7 cellular contexts compared by ENCODE assay signal in genomic region chr1:42379794-42380616, GRCh38. TPM values are rescaled to one million over a fixed set of nuclear protein-coding genes. Genes with fewer than 3 reads are reported as not detected.
DNase-seq lines count a peak whose midpoint lies in the region; ATAC-seq and TF ChIP-seq lines count a peak whose summit lies in the region.

No MANE protein-coding gene starts in this region.

- peak overlapping the region; percentile 58 for H2AFZ ChIP-seq in neural cell (ENCODE audit: low read depth, low read length)

- H3K79me2 ChIP-seq in neural cell (replicated peaks; ENCODE audit: insufficient read depth, low read length): peaks cover 31% of the 10 kb centered on the region

- TF ChIP-seq CTCF in VCaP (conservative IDR thresholded peaks at IDR 0.05): no peak
- TF ChIP-seq CTCF in neural cell (IDR thresholded peaks at IDR 0.05; ENCODE audit: poor library complexity, severe bottlenecking): no peak

- H4K20me1 ChIP-seq in neural cell (ENCODE audit: insufficient read depth): no peaks in the 10 kb centered on the region

- peak overlapping the region; percentile 84 for H3K4me3 ChIP-seq in neural cell (ENCODE audit: low read length)

- no peaks in the 10 kb centered on the region for H3K9me3 ChIP-seq in neural cell (ENCODE audit: low read length)

- no peaks in the 10 kb centered on the region for H3K36me3 ChIP-seq in neural cell (ENCODE audit: insufficient read depth, low read length)

- DNase-seq in G401 (ENCODE audit: low spot score) (peak; percentile 52), HT1080 (ENCODE audit: low read depth) (peak; percentile 15), fibroblast of peridontal ligament (ENCODE audit: extremely low read depth) (peak; percentile 27), OCI-M2 (lab: John Stamatoyannopoulos, UW; ENCODE audit: unreplicated experiment) (no peak)

- in situ Hi-C loops in G401 (cut with HindIII; ENCODE audit: low sequenced_read_pairs): no loop called here

- H3K9ac ChIP-seq in neural cell (ENCODE audit: low read length): peak overlapping the region; percentile 87

- H3K27ac ChIP-seq in VCaP (peak overlapping the region; percentile 76), neural cell (ENCODE audit: low read length) (peak overlapping the region; percentile 77)

- H3F3A ChIP-seq in neural cell (ENCODE audit: insufficient read depth, low read length, poor library complexity, severe bottlenecking): no peaks in the 10 kb centered on the region

- no peak for TF ChIP-seq RAD21 in neural cell (conservative IDR thresholded peaks at IDR 0.05)

- no peak for TF ChIP-seq EP300 in neural cell (conservative IDR thresholded peaks at IDR 0.05; ENCODE audit: poor library complexity, severe bottlenecking)

- no peaks in the 10 kb centered on the region for H3K27me3 ChIP-seq in neural cell (ENCODE audit: insufficient read depth, low read depth, low read length)

- no peaks in the 10 kb centered on the region for H3K9me2 ChIP-seq in neural cell (ENCODE audit: insufficient read depth, low read length)

- peak; percentile 18 for ATAC-seq in GM19468 (IDR thresholded peaks at IDR 0.05; ENCODE audit: extremely low read depth, unreplicated experiment)

- peak overlapping the region; percentile 85 for H3K4me2 ChIP-seq in neural cell (ENCODE audit: low read length)

TF ChIP-seq in neural cell, 6 proteins besides CTCF, POLR2A, EP300 and RAD21:
- TF ChIP-seq TAF1 (IDR thresholded peaks at IDR 0.05; ENCODE audit: low read depth): no peak
- peak; percentile 4 for TF ChIP-seq SMC3 (conservative IDR thresholded peaks at IDR 0.05; ENCODE audit: poor library complexity)
- TF ChIP-seq MXI1 (conservative IDR thresholded peaks at IDR 0.05; ENCODE audit: poor library complexity, severe bottlenecking): no peak
- no peak for TF ChIP-seq POLR2AphosphoS5 (IDR thresholded peaks at IDR 0.05)
- TF ChIP-seq REST (IDR thresholded peaks at IDR 0.05; ENCODE audit: borderline replicate concordance): no peak

RNA-seq across cellular contexts. Expression of gene RIMKLA, which starts 0.6 kb away (rescaled TPM):
- total RNA-seq in G401 (2014; rRNA removed; shearing (Covaris generic)): 0.37 TPM in 1 of 2 replicates, not detected in the other
- total RNA-seq in HT1080 (2014; rRNA removed; shearing (Covaris generic)): 0.33 and 0.61 TPM in 2 replicates
- 0.27 and 0.92 TPM in 2 replicates for polyA plus RNA-seq in HT1080 (2015; cell fraction: cytosol; rRNA removed)
- polyA plus RNA-seq in HT1080 (2015; cell fraction: nucleus; rRNA removed): 0.23 and 0.35 TPM in 2 replicates
- polyA plus RNA-seq in neural cell: 35.4 and 37.5 TPM in 2 replicates
- polyA minus RNA-seq in neural cell: 93.2 and 97.8 TPM in 2 replicates

RNA-seq across cellular contexts. Expression of gene FOXJ3, which starts 45.0 kb away (rescaled TPM):
- 20.1 and 21.4 TPM in 2 replicates for total RNA-seq in G401 (2014; rRNA removed; shearing (Covaris generic))
- total RNA-seq in HT1080 (2014; rRNA removed; shearing (Covaris generic)): 22.7 and 30.6 TPM in 2 replicates
- 26.9 and 33.3 TPM in 2 replicates for polyA plus RNA-seq in HT1080 (2015; cell fraction: cytosol; rRNA removed)
- 62.9 and 66.2 TPM in 2 replicates for polyA plus RNA-seq in HT1080 (2015; cell fraction: nucleus; rRNA removed)
- 36.0 and 36.3 TPM in 2 replicates for polyA plus RNA-seq in neural cell
- 97.9 and 111 TPM in 2 replicates for polyA minus RNA-seq in neural cell
